In genomic region chr5:62412549-62413329, GRCh38 we compare ENCODE assay signal across 1 cellular context.
TF ChIP-seq lines count a peak whose summit lies in the region.

Gene IPO11, plus strand, starts transcription at chr5:62412763. Its CDS starts 24,517 bp downstream, at chr5:62437280.

TF ChIP-seq in HepG2, 621 proteins besides CTCF, POLR2A, EP300 and RAD21 (continued from another document and continues in another):
- TF ChIP-seq TFDP2 (CRISPR knock-in tag; IDR thresholded peaks at IDR 0.05) (peak; percentile 98), JUN (CRISPR knock-in tag; IDR thresholded peaks at IDR 0.05) (no peak), ZNF414 (CRISPR knock-in tag; IDR thresholded peaks at IDR 0.05) (0 out of 2 replicates have a peak, but pooled peaks have one; percentile 23), FOXC1 (CRISPR knock-in tag; IDR thresholded peaks at IDR 0.05; ENCODE audit: borderline replicate concordance) (peak; percentile 79), HIC2 (CRISPR knock-in tag; IDR thresholded peaks at IDR 0.05; ENCODE audit: low read depth) (no peak), ZNF318 (CRISPR knock-in tag; IDR thresholded peaks at IDR 0.05) (no peak), ZNF253 (CRISPR knock-in tag; IDR thresholded peaks at IDR 0.05; ENCODE audit: borderline replicate concordance) (peak; percentile 29; the same call in 1 of the 2 replicates), E2F1 (CRISPR knock-in tag; IDR thresholded peaks at IDR 0.05) (peak; percentile 94), MEIS2 (CRISPR knock-in tag; IDR thresholded peaks at IDR 0.05) (no peak), RERE (CRISPR knock-in tag; IDR thresholded peaks at IDR 0.05; ENCODE audit: low read depth) (no peak), ZNF816 (CRISPR knock-in tag; IDR thresholded peaks at IDR 0.05; ENCODE audit: borderline replicate concordance) (no peak; the same call in 1 of the 2 replicates), ZNF180 (CRISPR knock-in tag; IDR thresholded peaks at IDR 0.05; ENCODE audit: borderline replicate concordance, low read depth) (no peak), PCBP1 (IDR thresholded peaks at IDR 0.05; ENCODE audit: borderline replicate concordance, low read depth, low read length) (peak; percentile 91), ZNF205 (CRISPR knock-in tag; IDR thresholded peaks at IDR 0.05) (no peak), SKIL (CRISPR knock-in tag; IDR thresholded peaks at IDR 0.05; ENCODE audit: borderline replicate concordance) (no peak), DPF2 (CRISPR knock-in tag; IDR thresholded peaks at IDR 0.05; ENCODE audit: borderline replicate concordance, low read depth) (no peak), ARID2 (CRISPR knock-in tag; IDR thresholded peaks at IDR 0.05; ENCODE audit: borderline replicate concordance) (peak; percentile 69; the same call in 1 of the 2 replicates), NR2F2 (IDR thresholded peaks at IDR 0.05; ENCODE audit: borderline replicate concordance, low read depth) (no peak), SCMH1 (CRISPR knock-in tag; IDR thresholded peaks at IDR 0.05; ENCODE audit: borderline replicate concordance) (no peak), ATF7 (IDR thresholded peaks at IDR 0.05) (no peak), ATF7 (CRISPR knock-in tag; IDR thresholded peaks at IDR 0.05) (no peak), TCF7 (IDR thresholded peaks at IDR 0.05; ENCODE audit: low read depth) (no peak), NFAT5 (CRISPR knock-in tag; IDR thresholded peaks at IDR 0.05) (no peak), NFRKB (IDR thresholded peaks at IDR 0.05) (0 out of 2 replicates have a peak, but pooled peaks have one; percentile 28)
